ENCODE assay signal across 1 cellular context in the genomic region with DNA sequence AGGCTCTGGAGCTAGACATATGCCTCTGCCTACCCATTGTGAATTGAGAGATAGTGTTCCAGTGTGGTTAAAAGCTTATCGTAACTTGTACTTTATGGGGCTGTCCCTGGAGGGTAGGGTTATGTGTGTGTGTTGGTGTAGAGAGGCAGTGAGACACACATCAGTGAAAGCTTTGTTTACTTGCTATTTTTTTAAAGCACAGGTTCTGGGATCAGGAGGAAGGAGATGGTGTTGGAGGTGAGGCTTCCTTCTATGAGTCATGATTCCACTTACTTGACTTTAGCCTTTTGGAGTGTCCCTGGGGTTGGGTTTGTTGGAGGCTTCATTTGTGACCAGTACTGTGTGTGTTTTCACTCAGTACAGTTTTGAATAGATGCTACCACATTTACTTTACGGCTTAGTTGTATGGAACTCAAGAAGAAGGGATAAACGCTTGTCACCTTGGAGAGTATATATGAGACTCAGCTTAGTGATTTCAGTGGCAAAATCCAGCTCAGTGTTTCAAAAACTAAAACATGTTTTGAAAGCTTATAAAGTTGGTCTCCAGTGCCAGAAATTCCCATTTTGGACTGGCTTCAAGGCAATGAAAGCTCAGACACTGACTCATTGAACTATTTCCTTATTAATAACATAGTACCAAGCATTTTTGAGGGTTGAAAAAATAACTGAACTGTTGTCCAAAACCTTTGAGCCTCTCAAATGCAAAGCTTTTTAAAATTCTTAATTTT.
TF ChIP-seq lines count a peak whose summit lies in the region.

No MANE protein-coding gene starts in this region.

TF ChIP-seq in WTC11, 78 proteins besides CTCF, POLR2A, EP300 and RAD21 (continued from another document):
- TF ChIP-seq, protein P1, sequence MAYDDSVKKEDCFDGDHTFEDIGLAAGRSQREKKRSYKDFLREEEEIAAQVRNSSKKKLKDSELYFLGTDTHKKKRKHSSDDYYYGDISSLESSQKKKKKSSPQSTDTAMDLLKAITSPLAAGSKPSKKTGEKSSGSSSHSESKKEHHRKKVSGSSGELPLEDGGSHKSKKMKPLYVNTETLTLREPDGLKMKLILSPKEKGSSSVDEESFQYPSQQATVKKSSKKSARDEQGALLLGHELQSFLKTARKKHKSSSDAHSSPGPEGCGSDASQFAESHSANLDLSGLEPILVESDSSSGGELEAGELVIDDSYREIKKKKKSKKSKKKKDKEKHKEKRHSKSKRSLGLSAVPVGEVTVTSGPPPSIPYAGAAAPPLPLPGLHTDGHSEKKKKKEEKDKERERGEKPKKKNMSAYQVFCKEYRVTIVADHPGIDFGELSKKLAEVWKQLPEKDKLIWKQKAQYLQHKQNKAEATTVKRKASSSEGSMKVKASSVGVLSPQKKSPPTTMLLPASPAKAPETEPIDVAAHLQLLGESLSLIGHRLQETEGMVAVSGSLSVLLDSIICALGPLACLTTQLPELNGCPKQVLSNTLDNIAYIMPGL (CRISPR knock-in tag; IDR thresholded peaks at IDR 0.05), result no peak
- no peak for TF ChIP-seq ZNF138 (CRISPR knock-in tag; conservative IDR thresholded peaks at IDR 0.05)
- no peak for TF ChIP-seq FOXJ3 (CRISPR knock-in tag; IDR thresholded peaks at IDR 0.05; ENCODE audit: borderline replicate concordance)
- TF ChIP-seq, protein P2, sequence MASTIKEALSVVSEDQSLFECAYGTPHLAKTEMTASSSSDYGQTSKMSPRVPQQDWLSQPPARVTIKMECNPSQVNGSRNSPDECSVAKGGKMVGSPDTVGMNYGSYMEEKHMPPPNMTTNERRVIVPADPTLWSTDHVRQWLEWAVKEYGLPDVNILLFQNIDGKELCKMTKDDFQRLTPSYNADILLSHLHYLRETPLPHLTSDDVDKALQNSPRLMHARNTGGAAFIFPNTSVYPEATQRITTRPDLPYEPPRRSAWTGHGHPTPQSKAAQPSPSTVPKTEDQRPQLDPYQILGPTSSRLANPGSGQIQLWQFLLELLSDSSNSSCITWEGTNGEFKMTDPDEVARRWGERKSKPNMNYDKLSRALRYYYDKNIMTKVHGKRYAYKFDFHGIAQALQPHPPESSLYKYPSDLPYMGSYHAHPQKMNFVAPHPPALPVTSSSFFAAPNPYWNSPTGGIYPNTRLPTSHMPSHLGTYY (CRISPR knock-in tag; IDR thresholded peaks at IDR 0.05), result no peak
- TF ChIP-seq, protein P3, sequence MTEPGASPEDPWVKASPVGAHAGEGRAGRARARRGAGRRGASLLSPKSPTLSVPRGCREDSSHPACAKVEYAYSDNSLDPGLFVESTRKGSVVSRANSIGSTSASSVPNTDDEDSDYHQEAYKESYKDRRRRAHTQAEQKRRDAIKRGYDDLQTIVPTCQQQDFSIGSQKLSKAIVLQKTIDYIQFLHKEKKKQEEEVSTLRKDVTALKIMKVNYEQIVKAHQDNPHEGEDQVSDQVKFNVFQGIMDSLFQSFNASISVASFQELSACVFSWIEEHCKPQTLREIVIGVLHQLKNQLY (CRISPR knock-in tag; IDR thresholded peaks at IDR 0.05), result no peak
- no peak for TF ChIP-seq ZNF423 (CRISPR knock-in tag; IDR thresholded peaks at IDR 0.05)
- no peak for TF ChIP-seq GRHL2 (CRISPR knock-in tag; IDR thresholded peaks at IDR 0.05; ENCODE audit: insufficient replicate concordance, severe bottlenecking)
- TF ChIP-seq, protein P4, sequence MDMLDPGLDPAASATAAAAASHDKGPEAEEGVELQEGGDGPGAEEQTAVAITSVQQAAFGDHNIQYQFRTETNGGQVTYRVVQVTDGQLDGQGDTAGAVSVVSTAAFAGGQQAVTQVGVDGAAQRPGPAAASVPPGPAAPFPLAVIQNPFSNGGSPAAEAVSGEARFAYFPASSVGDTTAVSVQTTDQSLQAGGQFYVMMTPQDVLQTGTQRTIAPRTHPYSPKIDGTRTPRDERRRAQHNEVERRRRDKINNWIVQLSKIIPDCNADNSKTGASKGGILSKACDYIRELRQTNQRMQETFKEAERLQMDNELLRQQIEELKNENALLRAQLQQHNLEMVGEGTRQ (CRISPR knock-in tag; IDR thresholded peaks at IDR 0.05), result no peak
- TF ChIP-seq, protein P5, sequence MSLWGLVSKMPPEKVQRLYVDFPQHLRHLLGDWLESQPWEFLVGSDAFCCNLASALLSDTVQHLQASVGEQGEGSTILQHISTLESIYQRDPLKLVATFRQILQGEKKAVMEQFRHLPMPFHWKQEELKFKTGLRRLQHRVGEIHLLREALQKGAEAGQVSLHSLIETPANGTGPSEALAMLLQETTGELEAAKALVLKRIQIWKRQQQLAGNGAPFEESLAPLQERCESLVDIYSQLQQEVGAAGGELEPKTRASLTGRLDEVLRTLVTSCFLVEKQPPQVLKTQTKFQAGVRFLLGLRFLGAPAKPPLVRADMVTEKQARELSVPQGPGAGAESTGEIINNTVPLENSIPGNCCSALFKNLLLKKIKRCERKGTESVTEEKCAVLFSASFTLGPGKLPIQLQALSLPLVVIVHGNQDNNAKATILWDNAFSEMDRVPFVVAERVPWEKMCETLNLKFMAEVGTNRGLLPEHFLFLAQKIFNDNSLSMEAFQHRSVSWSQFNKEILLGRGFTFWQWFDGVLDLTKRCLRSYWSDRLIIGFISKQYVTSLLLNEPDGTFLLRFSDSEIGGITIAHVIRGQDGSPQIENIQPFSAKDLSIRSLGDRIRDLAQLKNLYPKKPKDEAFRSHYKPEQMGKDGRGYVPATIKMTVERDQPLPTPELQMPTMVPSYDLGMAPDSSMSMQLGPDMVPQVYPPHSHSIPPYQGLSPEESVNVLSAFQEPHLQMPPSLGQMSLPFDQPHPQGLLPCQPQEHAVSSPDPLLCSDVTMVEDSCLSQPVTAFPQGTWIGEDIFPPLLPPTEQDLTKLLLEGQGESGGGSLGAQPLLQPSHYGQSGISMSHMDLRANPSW (CRISPR knock-in tag; conservative IDR thresholded peaks at IDR 0.05; ENCODE audit: low read depth), result no peak
- no peak for TF ChIP-seq SOX15 (CRISPR knock-in tag; IDR thresholded peaks at IDR 0.05)
- TF ChIP-seq SP1 (CRISPR knock-in tag; conservative IDR thresholded peaks at IDR 0.05), result no peak
- TF ChIP-seq, protein P6, sequence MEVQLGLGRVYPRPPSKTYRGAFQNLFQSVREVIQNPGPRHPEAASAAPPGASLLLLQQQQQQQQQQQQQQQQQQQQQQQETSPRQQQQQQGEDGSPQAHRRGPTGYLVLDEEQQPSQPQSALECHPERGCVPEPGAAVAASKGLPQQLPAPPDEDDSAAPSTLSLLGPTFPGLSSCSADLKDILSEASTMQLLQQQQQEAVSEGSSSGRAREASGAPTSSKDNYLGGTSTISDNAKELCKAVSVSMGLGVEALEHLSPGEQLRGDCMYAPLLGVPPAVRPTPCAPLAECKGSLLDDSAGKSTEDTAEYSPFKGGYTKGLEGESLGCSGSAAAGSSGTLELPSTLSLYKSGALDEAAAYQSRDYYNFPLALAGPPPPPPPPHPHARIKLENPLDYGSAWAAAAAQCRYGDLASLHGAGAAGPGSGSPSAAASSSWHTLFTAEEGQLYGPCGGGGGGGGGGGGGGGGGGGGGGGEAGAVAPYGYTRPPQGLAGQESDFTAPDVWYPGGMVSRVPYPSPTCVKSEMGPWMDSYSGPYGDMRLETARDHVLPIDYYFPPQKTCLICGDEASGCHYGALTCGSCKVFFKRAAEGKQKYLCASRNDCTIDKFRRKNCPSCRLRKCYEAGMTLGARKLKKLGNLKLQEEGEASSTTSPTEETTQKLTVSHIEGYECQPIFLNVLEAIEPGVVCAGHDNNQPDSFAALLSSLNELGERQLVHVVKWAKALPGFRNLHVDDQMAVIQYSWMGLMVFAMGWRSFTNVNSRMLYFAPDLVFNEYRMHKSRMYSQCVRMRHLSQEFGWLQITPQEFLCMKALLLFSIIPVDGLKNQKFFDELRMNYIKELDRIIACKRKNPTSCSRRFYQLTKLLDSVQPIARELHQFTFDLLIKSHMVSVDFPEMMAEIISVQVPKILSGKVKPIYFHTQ (CRISPR knock-in tag; IDR thresholded peaks at IDR 0.05), result no peak
- TF ChIP-seq HMGA2 (CRISPR knock-in tag; IDR thresholded peaks at IDR 0.05), result no peak
- no peak for TF ChIP-seq IRF2 (CRISPR knock-in tag; IDR thresholded peaks at IDR 0.05; ENCODE audit: borderline replicate concordance, low read depth)
- TF ChIP-seq, protein P7, sequence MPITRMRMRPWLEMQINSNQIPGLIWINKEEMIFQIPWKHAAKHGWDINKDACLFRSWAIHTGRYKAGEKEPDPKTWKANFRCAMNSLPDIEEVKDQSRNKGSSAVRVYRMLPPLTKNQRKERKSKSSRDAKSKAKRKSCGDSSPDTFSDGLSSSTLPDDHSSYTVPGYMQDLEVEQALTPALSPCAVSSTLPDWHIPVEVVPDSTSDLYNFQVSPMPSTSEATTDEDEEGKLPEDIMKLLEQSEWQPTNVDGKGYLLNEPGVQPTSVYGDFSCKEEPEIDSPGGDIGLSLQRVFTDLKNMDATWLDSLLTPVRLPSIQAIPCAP (CRISPR knock-in tag; IDR thresholded peaks at IDR 0.05), result no peak
- no peak for TF ChIP-seq ZNF317 (CRISPR knock-in tag; IDR thresholded peaks at IDR 0.05; ENCODE audit: borderline replicate concordance, low read depth)
- TF ChIP-seq TEAD4 (CRISPR knock-in tag; IDR thresholded peaks at IDR 0.05), result no peak
- TF ChIP-seq, protein P8, sequence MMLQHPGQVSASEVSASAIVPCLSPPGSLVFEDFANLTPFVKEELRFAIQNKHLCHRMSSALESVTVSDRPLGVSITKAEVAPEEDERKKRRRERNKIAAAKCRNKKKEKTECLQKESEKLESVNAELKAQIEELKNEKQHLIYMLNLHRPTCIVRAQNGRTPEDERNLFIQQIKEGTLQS (CRISPR knock-in tag; conservative IDR thresholded peaks at IDR 0.05), result no peak
